In the genomic region with DNA sequence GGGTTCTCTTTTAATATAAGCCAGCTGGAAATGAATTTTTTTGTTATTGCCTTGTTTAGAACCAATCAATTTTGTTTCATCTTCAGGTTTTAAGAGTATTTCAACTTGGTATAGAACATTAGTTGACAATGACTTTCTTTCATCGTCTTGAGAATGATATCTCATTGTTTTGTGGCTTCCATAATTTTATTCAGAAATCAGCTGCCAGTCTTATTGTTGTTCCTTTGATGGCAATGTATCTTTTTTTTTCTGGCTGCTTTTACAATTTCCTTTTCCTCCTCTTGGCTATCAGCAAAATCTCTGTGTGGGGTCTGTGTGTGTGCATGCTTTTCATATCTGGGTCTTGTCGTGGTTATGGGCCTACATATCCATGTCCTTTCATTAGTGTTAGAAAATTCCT, we compare ENCODE assay signal across 31 cellular contexts.
"Had no signal": no experiment of that assay in that cellular context is flagged by ENCODE, and none has a peak within 500 bp of the region (broad histone marks: within the 10 kb centered on the region; RNA-seq: fewer than 3 reads in every experiment).

No MANE protein-coding gene starts in this region.

- H3K36me3 ChIP-seq: ascending aorta, brain microvascular endothelial cell, gastrocnemius medialis, heart right ventricle had no signal

- H3K27me3 Mint-ChIP-seq: activated CD4-positive, alpha-beta memory T cell treated with anti-CD3 and anti-CD28 coated beads, Interleukin-2, amount 10 ng/mL, durations not matched to agents 7 days and 5 days; activated CD4-positive, alpha-beta T cell treated with anti-CD3 and anti-CD28 coated beads, Interleukin-2, amount 10 ng/mL, durations not matched to agents 7 days and 5 days; activated naive CD4-positive, alpha-beta T cell treated with anti-CD3 and anti-CD28 coated beads, Interleukin-2, amount 10 ng/mL, durations not matched to agents 7 days and 5 days; activated naive CD8-positive, alpha-beta T cell treated with anti-CD3 and anti-CD28 coated beads, Interleukin-2, amount 10 ng/mL, durations not matched to agents 7 days and 5 days; activated T-cell treated with anti-CD3 and anti-CD28 coated beads, Interleukin-2, amount 50 U/mL, for 24 hours; central memory CD8-positive, alpha-beta T cell; dendritic cell treated with granulocyte-macrophage colony-stimulating factor and Interleukin-4, amounts not matched to agents 40 ng/mL and 50 ng/mL, for 4 days; T-helper 17 cell had no signal

- H3K9me3 Mint-ChIP-seq: activated CD4-positive, alpha-beta memory T cell treated with anti-CD3 and anti-CD28 coated beads, Interleukin-2, amount 10 ng/mL, durations not matched to agents 7 days and 5 days; activated naive CD4-positive, alpha-beta T cell treated with anti-CD3 and anti-CD28 coated beads, Interleukin-2, amount 10 ng/mL, durations not matched to agents 7 days and 5 days had no signal

- H3K4me3 ChIP-seq: ascending aorta, coronary artery, dorsolateral prefrontal cortex, gastrocnemius medialis, heart right ventricle, hepatocyte had no signal

- H3K27ac ChIP-seq: ascending aorta, brain microvascular endothelial cell, coronary artery, dorsolateral prefrontal cortex, foreskin keratinocyte, gastrocnemius medialis, heart right ventricle, hepatocyte had no signal

- H3K79me2 ChIP-seq: hepatocyte had no signal

- H3K27ac Mint-ChIP-seq: activated CD4-positive, alpha-beta memory T cell treated with anti-CD3 and anti-CD28 coated beads, Interleukin-2, amount 10 ng/mL, durations not matched to agents 7 days and 5 days; activated CD4-positive, alpha-beta T cell treated with anti-CD3 and anti-CD28 coated beads, Interleukin-2, amount 10 ng/mL, durations not matched to agents 7 days and 5 days; activated naive CD4-positive, alpha-beta T cell treated with anti-CD3 and anti-CD28 coated beads, Interleukin-2, amount 10 ng/mL, durations not matched to agents 7 days and 5 days; activated naive CD4-positive, alpha-beta T cell treated with anti-CD3 and anti-CD28 coated beads, Interleukin-2, amount 50 U/mL, for 72 hours; activated naive CD8-positive, alpha-beta T cell treated with anti-CD3 and anti-CD28 coated beads, Interleukin-2, amount 10 ng/mL, durations not matched to agents 7 days and 5 days; activated T-cell treated with anti-CD3 and anti-CD28 coated beads, Interleukin-2, amount 50 U/mL, for 24 hours; activated T-cell treated with anti-CD3 and anti-CD28 coated beads, Interleukin-2, amount 50 U/mL, for 72 hours; dendritic cell treated with granulocyte-macrophage colony-stimulating factor and Interleukin-4, amounts not matched to agents 40 ng/mL and 50 ng/mL, for 4 days; endodermal cell; T-helper 17 cell; T-helper 2 cell treated with Interferon-gamma antibody and Interleukin-4, amounts not matched to agents 5 μg/mL and 100 μg/mL, for 36 hours had no signal

- DNase-seq: activated CD4-positive, alpha-beta memory T cell treated with anti-CD3 and anti-CD28 coated beads, Interleukin-2, amount 10 ng/mL, durations not matched to agents 7 days and 5 days; activated CD4-positive, alpha-beta T cell treated with anti-CD3 and anti-CD28 coated beads for 1 hour; activated CD4-positive, alpha-beta T cell treated with anti-CD3 and anti-CD28 coated beads for 4 hours; activated CD4-positive, alpha-beta T cell treated with anti-CD3 and anti-CD28 coated beads, Interleukin-2, amount 10 ng/mL, durations not matched to agents 7 days and 5 days; activated CD4-positive, alpha-beta T cell treated with anti-CD3 and anti-CD28 coated beads, Interleukin-2, amount 50 U/mL, for 4 hours; activated CD8-positive, alpha-beta memory T cell treated with anti-CD3 and anti-CD28 coated beads, Interleukin-2, amount 50 U/mL, for 48 hours; activated gamma-delta T cell; activated naive CD4-positive, alpha-beta T cell; activated naive CD4-positive, alpha-beta T cell treated with anti-CD3 and anti-CD28 coated beads, Interleukin-2, amount 10 ng/mL, durations not matched to agents 7 days and 5 days; activated naive CD8-positive, alpha-beta T cell treated with anti-CD3 and anti-CD28 coated beads, Interleukin-2, amount 10 ng/mL, durations not matched to agents 7 days and 5 days; activated T-cell treated with anti-CD3 and anti-CD28 coated beads for 4 hours; activated T-cell treated with anti-CD3 and anti-CD28 coated beads, Interleukin-2, amount 50 U/mL, for 24 hours; activated T-cell treated with anti-CD3 and anti-CD28 coated beads, Interleukin-2, amount 50 U/mL, for 72 hours; brain microvascular endothelial cell; dorsolateral prefrontal cortex; effector memory CD4-positive, alpha-beta T cell; endodermal cell; foreskin keratinocyte; gastrocnemius medialis; heart right ventricle; T-helper 17 cell; T1000 had no signal

- H3K9me3 ChIP-seq: ascending aorta had no signal

- H2AFZ ChIP-seq: hepatocyte had no signal

- H3K4me1 ChIP-seq: ascending aorta, foreskin keratinocyte, gastrocnemius medialis, heart right ventricle had no signal

- FAIRE-seq: bronchial epithelial cell had no signal

- H3K36me3 Mint-ChIP-seq: activated naive CD4-positive, alpha-beta T cell treated with anti-CD3 and anti-CD28 coated beads, Interleukin-2, amount 10 ng/mL, durations not matched to agents 7 days and 5 days; activated naive CD4-positive, alpha-beta T cell treated with anti-CD3 and anti-CD28 coated beads, Interleukin-2, amount 50 U/mL, for 72 hours; activated naive CD8-positive, alpha-beta T cell treated with anti-CD3 and anti-CD28 coated beads, Interleukin-2, amount 10 ng/mL, durations not matched to agents 7 days and 5 days had no signal

- H3K4me1 Mint-ChIP-seq: activated CD4-positive, alpha-beta memory T cell treated with anti-CD3 and anti-CD28 coated beads, Interleukin-2, amount 10 ng/mL, durations not matched to agents 7 days and 5 days; activated CD4-positive, alpha-beta T cell treated with anti-CD3 and anti-CD28 coated beads, Interleukin-2, amount 10 ng/mL, durations not matched to agents 7 days and 5 days; activated naive CD4-positive, alpha-beta T cell treated with anti-CD3 and anti-CD28 coated beads, Interleukin-2, amount 10 ng/mL, durations not matched to agents 7 days and 5 days; activated naive CD8-positive, alpha-beta T cell treated with anti-CD3 and anti-CD28 coated beads, Interleukin-2, amount 10 ng/mL, durations not matched to agents 7 days and 5 days; central memory CD8-positive, alpha-beta T cell; endodermal cell; T-helper 17 cell had no signal

- H3K27me3 ChIP-seq: ascending aorta, brain microvascular endothelial cell, foreskin keratinocyte, gastrocnemius medialis, heart right ventricle, hepatocyte had no signal

- H3K4me3 Mint-ChIP-seq: activated CD4-positive, alpha-beta memory T cell treated with anti-CD3 and anti-CD28 coated beads, Interleukin-2, amount 10 ng/mL, durations not matched to agents 7 days and 5 days; activated CD4-positive, alpha-beta T cell treated with anti-CD3 and anti-CD28 coated beads, Interleukin-2, amount 10 ng/mL, durations not matched to agents 7 days and 5 days; activated naive CD4-positive, alpha-beta T cell treated with anti-CD3 and anti-CD28 coated beads, Interleukin-2, amount 10 ng/mL, durations not matched to agents 7 days and 5 days; activated naive CD8-positive, alpha-beta T cell treated with anti-CD3 and anti-CD28 coated beads, Interleukin-2, amount 10 ng/mL, durations not matched to agents 7 days and 5 days; activated T-cell treated with anti-CD3 and anti-CD28 coated beads, Interleukin-2, amount 50 U/mL, for 24 hours; activated T-cell treated with anti-CD3 and anti-CD28 coated beads, Interleukin-2, amount 50 U/mL, for 72 hours; central memory CD8-positive, alpha-beta T cell; dendritic cell treated with granulocyte-macrophage colony-stimulating factor and Interleukin-4, amounts not matched to agents 40 ng/mL and 50 ng/mL, for 4 days; endodermal cell; T-helper 17 cell; T-helper 2 cell treated with Interferon-gamma antibody and Interleukin-4, amounts not matched to agents 5 μg/mL and 100 μg/mL, for 36 hours had no signal

- ATAC-seq: activated naive CD4-positive, alpha-beta T cell treated with anti-CD3 and anti-CD28 coated beads, Interleukin-2, amount 50 U/mL, for 72 hours; activated T-cell treated with anti-CD3 and anti-CD28 coated beads, Interleukin-2, amount 50 U/mL, for 72 hours; esophagus mucosa; foreskin keratinocyte; gastrocnemius medialis; heart right ventricle; T-helper 17 cell had no signal

- H3K4me2 ChIP-seq: hepatocyte had no signal
